In the genomic region with DNA sequence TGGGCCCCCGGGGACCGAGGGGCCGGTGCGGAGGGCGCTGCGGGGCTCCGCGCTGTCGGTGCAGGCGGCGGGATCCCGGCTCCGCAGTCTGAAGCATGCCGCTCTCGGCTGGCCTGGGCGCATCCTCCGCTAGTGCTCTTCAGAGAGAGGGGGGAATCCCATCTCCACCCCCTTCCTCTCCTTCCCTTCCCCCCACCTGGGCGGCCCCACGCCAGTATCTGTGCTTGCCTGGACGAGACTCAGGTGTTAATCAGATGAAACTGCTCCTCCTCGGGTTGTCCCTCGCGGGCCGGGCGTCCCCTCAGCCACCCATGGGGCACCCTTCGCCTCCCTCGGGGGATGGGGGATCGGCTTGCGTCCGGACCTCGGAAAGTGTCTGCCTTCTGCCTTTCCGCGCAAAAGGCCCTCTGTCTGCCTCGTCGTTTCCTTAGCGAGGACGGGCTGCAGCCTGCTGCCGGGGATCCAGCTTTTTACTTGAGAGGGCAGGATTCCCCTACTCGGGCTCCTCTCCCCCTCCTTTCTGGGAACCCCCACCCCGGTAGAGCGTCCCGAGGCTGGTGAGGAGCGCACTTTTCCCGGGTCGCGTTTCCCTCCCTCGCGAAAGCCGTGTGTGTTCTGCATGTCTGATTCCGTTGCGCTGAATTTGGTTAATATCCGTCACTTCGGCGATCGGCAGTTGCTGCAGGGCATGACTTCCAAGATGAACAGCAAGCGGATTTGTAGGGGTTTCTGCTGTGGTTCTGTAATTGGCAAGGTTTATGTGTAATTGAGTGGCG, we compare ENCODE assay signal across 8 cellular contexts. TPM values are rescaled to one million over a fixed set of nuclear protein-coding genes. Genes with fewer than 3 reads are reported as not detected.
DNase-seq lines count a peak whose midpoint lies in the region; ATAC-seq and TF ChIP-seq lines count a peak whose summit lies in the region.

No MANE protein-coding gene starts in this region.

- peak overlapping the region; percentile 77 to 86 (median 80) for H3K9ac ChIP-seq in subcutaneous abdominal adipose tissue (ENCODE audit: low read length in 5 of 5)

- H3K27ac Mint-ChIP-seq in activated T-helper 1 cell treated with anti-CD3 and anti-CD28 coated beads, Interleukin-12 subunit alpha, Interleukin-12 subunit beta, Interleukin-2, Interleukin-4 antibody, amounts not matched to agents 30 ng/mL and 10 ng/mL and 1 ng/mL, durations not matched to agents 14 hours and 24 hours and 36 hours = peak overlapping the region; percentile 82
- peak overlapping the region in 3 of 6 donors; percentile 10 to 83 (median 49) for H3K27ac Mint-ChIP-seq in naive B cell

- H3K27me3 ChIP-seq in GM06990 (replicated peaks; ENCODE audit: control insufficient read depth, insufficient read depth, low read length) = no peaks in the 10 kb centered on the region
- H3K27me3 ChIP-seq in subcutaneous abdominal adipose tissue (ENCODE audit: control insufficient read depth in 5 of 5, insufficient read depth in 4 of 5, low read length in 5 of 5) = no peaks in the 10 kb centered on the region

- peak; percentile 21 to 29 for ATAC-seq in naive B cell (ENCODE audit: low read depth in 2 of 2)

- H3K4me1 Mint-ChIP-seq in activated T-helper 1 cell treated with anti-CD3 and anti-CD28 coated beads, Interleukin-12 subunit alpha, Interleukin-12 subunit beta, Interleukin-2, Interleukin-4 antibody, amounts not matched to agents 30 ng/mL and 10 ng/mL and 1 ng/mL, durations not matched to agents 14 hours and 24 hours and 36 hours (ENCODE audit: low read depth) = peaks cover 42% of the 10 kb centered on the region
- H3K4me1 Mint-ChIP-seq in naive B cell = peaks cover 19 to 31% (median 29%) of the 10 kb centered on the region in 3 donors

- no peak for TF ChIP-seq CTCF in GM06990 (IDR thresholded peaks at IDR 0.05; ENCODE audit: insufficient read depth, low read length, poor library complexity, severe bottlenecking)
- no peak for TF ChIP-seq CTCF in HEK293 (tag by site-specific recombination; IDR thresholded peaks at IDR 0.05)

- POLR2A ChIA-PET in HEK293 (lab: Yijun Ruan, JAX) = interaction anchor here (0.6 kb wide), 1 partner anchor 1651 kb away, joined by 5 read pairs; no protein-coding TSS in a partner anchor

- peak overlapping the region; percentile 93 for H3K4me3 Mint-ChIP-seq in activated T-helper 1 cell treated with anti-CD3 and anti-CD28 coated beads, Interleukin-12 subunit alpha, Interleukin-12 subunit beta, Interleukin-2, Interleukin-4 antibody, amounts not matched to agents 30 ng/mL and 10 ng/mL and 1 ng/mL, durations not matched to agents 14 hours and 24 hours and 36 hours
- peak overlapping the region; percentile 80 to 96 (median 92) for H3K4me3 Mint-ChIP-seq in naive B cell

- H3K36me3 ChIP-seq in GM06990 (ENCODE audit: control insufficient read depth, insufficient read depth, low read length) = no peaks in the 10 kb centered on the region
- no peaks in the 10 kb centered on the region for H3K36me3 ChIP-seq in HEK293 (ENCODE audit: control insufficient read depth in 2 of 2, insufficient read depth in 1 of 2, low read length in 2 of 2)
- H3K36me3 ChIP-seq in subcutaneous abdominal adipose tissue (ENCODE audit: control insufficient read depth in 5 of 5, insufficient read depth in 5 of 5, low read length in 5 of 5) = no peaks in the 10 kb centered on the region

- H3K9me3 ChIP-seq in HEK293 (ENCODE audit: control insufficient read depth, insufficient read depth, low read depth, low read length) = no peaks in the 10 kb centered on the region
- no peaks in the 10 kb centered on the region for H3K9me3 ChIP-seq in subcutaneous abdominal adipose tissue (ENCODE audit: control insufficient read depth in 5 of 5, low read length in 5 of 5)

- intact Hi-C loops in activated T-helper 1 cell treated with anti-CD3 and anti-CD28 coated beads, Interleukin-12 subunit alpha, Interleukin-12 subunit beta, Interleukin-2, Interleukin-4 antibody, amounts not matched to agents 30 ng/mL and 10 ng/mL and 1 ng/mL, durations not matched to agents 14 hours and 24 hours and 36 hours (cut with micrococcal nuclease) = loop anchor here (1.0 to 10.0 kb wide), 11 partner anchors 14 to 2002 kb away; partner anchors contain the start of genes EIF2S1, MAX, PALS1 and RAD51B

- H3K9me3 Mint-ChIP-seq in activated T-helper 1 cell treated with anti-CD3 and anti-CD28 coated beads, Interleukin-12 subunit alpha, Interleukin-12 subunit beta, Interleukin-2, Interleukin-4 antibody, amounts not matched to agents 30 ng/mL and 10 ng/mL and 1 ng/mL, durations not matched to agents 14 hours and 24 hours and 36 hours = no peaks in the 10 kb centered on the region
- no peaks in the 10 kb centered on the region for H3K9me3 Mint-ChIP-seq in naive B cell

- DNase-seq in GM06990 (ENCODE audit: extremely low read depth, insufficient read length) (peak; percentile 83), NCI-H748 treated with DMSO at 0.1 percent for 48 hours (lab: John Stamatoyannopoulos, UW) (peak; percentile 2), fibroblast of gingiva (ENCODE audit: low read depth) (peak; percentile 18), naive B cell (peak; percentile 41), epidermal melanocyte (ENCODE audit: insufficient read length, low spot score) (no peak)
- DNase-seq in activated T-helper 1 cell treated with anti-CD3 and anti-CD28 coated beads, Interleukin-12 subunit alpha, Interleukin-12 subunit beta, Interleukin-2, Interleukin-4 antibody, amounts not matched to agents 30 ng/mL and 10 ng/mL and 1 ng/mL, durations not matched to agents 14 hours and 24 hours and 36 hours (ENCODE audit: low spot score) = peak; percentile 41

- CTCF ChIA-PET in HEK293 (lab: Yijun Ruan, JAX) = interaction anchor here (0.7 kb wide), 1 partner anchor 558 kb away, joined by 5 read pairs; no protein-coding TSS in a partner anchor

- peaks cover 5% of the 10 kb centered on the region for H3K36me3 Mint-ChIP-seq in activated T-helper 1 cell treated with anti-CD3 and anti-CD28 coated beads, Interleukin-12 subunit alpha, Interleukin-12 subunit beta, Interleukin-2, Interleukin-4 antibody, amounts not matched to agents 30 ng/mL and 10 ng/mL and 1 ng/mL, durations not matched to agents 14 hours and 24 hours and 36 hours (ENCODE audit: low read depth)
- H3K36me3 Mint-ChIP-seq in naive B cell = no peaks in the 10 kb centered on the region

- peaks cover 24% of the 10 kb centered on the region for H3K27me3 Mint-ChIP-seq in activated T-helper 1 cell treated with anti-CD3 and anti-CD28 coated beads, Interleukin-12 subunit alpha, Interleukin-12 subunit beta, Interleukin-2, Interleukin-4 antibody, amounts not matched to agents 30 ng/mL and 10 ng/mL and 1 ng/mL, durations not matched to agents 14 hours and 24 hours and 36 hours (ENCODE audit: insufficient read depth)
- H3K27me3 Mint-ChIP-seq in naive B cell = peaks cover 0 to 15% (median 6%) of the 10 kb centered on the region in 3 donors

- H3K4me1 ChIP-seq in HEK293 (ENCODE audit: control insufficient read depth, insufficient read depth, low read length) (peaks cover 8% of the 10 kb centered on the region), subcutaneous abdominal adipose tissue (ENCODE audit: control insufficient read depth in 5 of 5, insufficient read depth in 5 of 5, low read length in 5 of 5) (peaks cover 2 to 33% (median 24%) of the 10 kb centered on the region in 5 donors)

- peak overlapping the region; percentile 95 for H3K27ac ChIP-seq in HEK293 (ENCODE audit: extremely low read depth, low read depth, low read length)
- peak overlapping the region; percentile 86 for H3K27ac ChIP-seq in subcutaneous abdominal adipose tissue (ENCODE audit: low read depth, low read length)

- H3K4me3 ChIP-seq in GM06990 (replicated peaks; ENCODE audit: low read depth, low read length) (peak overlapping the region; percentile 100), HEK293 (ENCODE audit: low read depth, low read length) (peak overlapping the region; percentile 93), subcutaneous abdominal adipose tissue (ENCODE audit: low read depth in 1 of 5, low read length in 5 of 5) (peak overlapping the region; percentile 83 to 100 (median 87))

TF ChIP-seq in HEK293, 187 proteins besides CTCF, POLR2A, EP300 and RAD21 (continues in another document):
- TF ChIP-seq GLIS2 (tag by site-specific recombination; IDR thresholded peaks at IDR 0.05) (peak; percentile 74), PRDM10 (tag by site-specific recombination; IDR thresholded peaks at IDR 0.05) (peak; percentile 77), ZNF530 (tag by site-specific recombination; IDR thresholded peaks at IDR 0.05; ENCODE audit: low read depth) (no peak)

RNA-seq across cellular contexts. Expression of gene GPHN, which starts 1.1 kb away (rescaled TPM):
- 38.5 and 43.5 TPM in 2 replicates for total RNA-seq in activated T-helper 1 cell treated with anti-CD3 and anti-CD28 coated beads, Interleukin-12 subunit alpha, Interleukin-12 subunit beta, Interleukin-2, Interleukin-4 antibody, amounts not matched to agents 30 ng/mL and 10 ng/mL and 1 ng/mL, durations not matched to agents 14 hours and 24 hours and 36 hours
- polyA plus RNA-seq in naive B cell (ENCODE audit: low read depth in 6 of 6) = 1 to 10 TPM in 5 of 6 donors, under 1 TPM in 1; 0.10 to 9.7 (median 4.1) TPM

RNA-seq across cellular contexts. Expression of gene CCDC196, which starts 22.9 kb away (rescaled TPM):
- total RNA-seq in activated T-helper 1 cell treated with anti-CD3 and anti-CD28 coated beads, Interleukin-12 subunit alpha, Interleukin-12 subunit beta, Interleukin-2, Interleukin-4 antibody, amounts not matched to agents 30 ng/mL and 10 ng/mL and 1 ng/mL, durations not matched to agents 14 hours and 24 hours and 36 hours = not detected in 2 replicates
- polyA plus RNA-seq in naive B cell (ENCODE audit: low read depth in 6 of 6) = not detected
